ENCODE assay signal across 1 cellular context in genomic region chr9:19788614-19789271, GRCh38.
TF ChIP-seq lines count a peak whose summit lies in the region.

SLC24A2 (minus strand) TSS chr9:19789037.

TF ChIP-seq in H1, 55 proteins besides CTCF, POLR2A, EP300 and RAD21 (continued from another document):
- TF ChIP-seq JUND (IDR thresholded peaks at IDR 0.05; ENCODE audit: low read length) (no peak), TAF7 (optimal IDR thresholded peaks at IDR 0.05; ENCODE audit: borderline replicate concordance, low read depth, low read length) (no peak), E2F6 (IDR thresholded peaks at IDR 0.05) (no peak), ATF2 (IDR thresholded peaks at IDR 0.05; ENCODE audit: low read length) (no peak), MAX (IDR thresholded peaks at IDR 0.05) (peak; percentile 48; the same call in 1 of the 2 replicates), TCF12 (IDR thresholded peaks at IDR 0.05; ENCODE audit: low read depth, low read length) (no peak), TEAD4 (IDR thresholded peaks at IDR 0.05; ENCODE audit: low read depth, low read length) (no peak), TBP (IDR thresholded peaks at IDR 0.05; ENCODE audit: low read depth, low read length) (peak; percentile 63), PHF8 (conservative IDR thresholded peaks at IDR 0.05; ENCODE audit: low read depth, low read length) (no peak), CBX8 (IDR thresholded peaks at IDR 0.05; ENCODE audit: borderline replicate concordance, low read depth, low read length) (no peak), CHD2 (IDR thresholded peaks at IDR 0.05; ENCODE audit: low read length) (no peak), SRF (IDR thresholded peaks at IDR 0.05; ENCODE audit: low read depth, low read length) (no peak), GTF2F1 (IDR thresholded peaks at IDR 0.05; ENCODE audit: borderline replicate concordance, low read depth, low read length) (no peak), RFX5 (IDR thresholded peaks at IDR 0.05; ENCODE audit: borderline replicate concordance, low read depth, low read length) (no peak), ASH2L (IDR thresholded peaks at IDR 0.05; ENCODE audit: low read length) (peak; percentile 26), CHD7 (IDR thresholded peaks at IDR 0.05; ENCODE audit: insufficient replicate concordance, low read length) (no peak), EGR1 (IDR thresholded peaks at IDR 0.05; ENCODE audit: borderline replicate concordance, low read depth, low read length) (no peak), CEBPB (IDR thresholded peaks at IDR 0.05; ENCODE audit: low read depth, low read length) (no peak), EZH2 (IDR thresholded peaks at IDR 0.05; ENCODE audit: low read depth, low read length, severe bottlenecking) (no peak), FOSL1 (IDR thresholded peaks at IDR 0.05; ENCODE audit: insufficient read depth, low read depth, low read length) (no peak), ZNF274 (IDR thresholded peaks at IDR 0.05; ENCODE audit: borderline replicate concordance, extremely low read depth, low read length) (no peak), SIN3A (conservative IDR thresholded peaks at IDR 0.05 in 1 of 2, IDR thresholded peaks at IDR 0.05 in 1 of 2; ENCODE audit: low read depth in 1 of 2, low read length in 2 of 2) (no peak), NRF1 (IDR thresholded peaks at IDR 0.05; ENCODE audit: low read depth, low read length) (no peak), POLR2AphosphoS5 (IDR thresholded peaks at IDR 0.05; ENCODE audit: low read depth, low read length) (no peak), TAF1 (IDR thresholded peaks at IDR 0.05; ENCODE audit: low read depth, low read length) (peak; percentile 82), ATF3 (IDR thresholded peaks at IDR 0.05; ENCODE audit: insufficient read depth, low read depth, low read length) (no peak), JUN (IDR thresholded peaks at IDR 0.05; ENCODE audit: low read depth, low read length) (no peak), HDAC6 (IDR thresholded peaks at IDR 0.05; ENCODE audit: low read depth, low read length) (no peak), MAFK (IDR thresholded peaks at IDR 0.05; ENCODE audit: low read depth, low read length) (no peak), BACH1 (IDR thresholded peaks at IDR 0.05; ENCODE audit: low read length) (no peak), BCL11A (IDR thresholded peaks at IDR 0.05; ENCODE audit: low read depth in 2 of 2, low read length in 2 of 2) (no peak), YY1 (IDR thresholded peaks at IDR 0.05; ENCODE audit: low read depth, low read length) (no peak), HDAC2 (IDR thresholded peaks at IDR 0.05; ENCODE audit: borderline replicate concordance in 1 of 2, low read depth in 2 of 2, low read length in 2 of 2) (no peak), RXRA (IDR thresholded peaks at IDR 0.05; ENCODE audit: insufficient read depth, low read depth, low read length) (no peak), GABPA (IDR thresholded peaks at IDR 0.05; ENCODE audit: borderline replicate concordance, insufficient read depth, low read length) (peak; percentile 15; the same call in 1 of the 2 replicates), CBX5 (IDR thresholded peaks at IDR 0.05; ENCODE audit: low read depth, low read length) (no peak), SAP30 (IDR thresholded peaks at IDR 0.05; ENCODE audit: insufficient read depth, insufficient replicate concordance, low read length) (no peak), POU5F1 (IDR thresholded peaks at IDR 0.05; ENCODE audit: low read depth, low read length) (no peak), CREB1 (IDR thresholded peaks at IDR 0.05) (no peak), RNF2 (IDR thresholded peaks at IDR 0.05; ENCODE audit: borderline replicate concordance, low read depth, low read length, missing control alignments, poor library complexity, severe bottlenecking) (peak; percentile 7), CHD1 (IDR thresholded peaks at IDR 0.05; ENCODE audit: low read depth, low read length) (no peak)
